Comparison of ENCODE assay signal across 18 cellular contexts in the genomic region with DNA sequence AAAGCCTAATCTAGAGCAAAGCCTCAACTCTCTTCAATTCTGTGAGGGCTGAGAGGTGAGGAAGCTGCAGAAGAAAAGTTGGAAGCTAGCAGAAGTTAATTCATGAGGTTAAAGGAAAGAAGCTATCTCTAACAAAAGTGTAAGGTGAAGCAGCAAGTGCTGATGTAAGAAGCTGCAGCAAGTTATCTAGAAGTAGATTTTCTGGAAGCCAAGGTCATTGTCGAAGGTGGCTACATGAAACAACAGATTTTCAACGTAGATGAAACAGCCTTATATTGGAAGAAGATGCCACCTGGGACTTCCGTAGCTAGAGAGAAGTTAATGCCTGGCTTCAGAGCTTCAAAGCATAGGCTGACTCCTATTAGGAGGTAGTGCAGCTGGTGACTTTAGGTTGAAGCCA. TPM values are rescaled to one million over a fixed set of nuclear protein-coding genes. Genes with fewer than 3 reads are reported as not detected.
A peak's percentile ranks its signal among the peaks of the same experiment; 100 is the strongest.
DNase-seq lines count a peak whose midpoint lies in the region; ATAC-seq, FAIRE-seq and TF ChIP-seq lines count a peak whose summit lies in the region.
"Had no signal": no experiment of that assay in that cellular context is flagged by ENCODE, and none has a peak within 500 bp of the region (broad histone marks: within the 10 kb centered on the region; RNA-seq: fewer than 3 reads in every experiment).

No MANE protein-coding gene starts in this region.

- 86 to 94% methylated on average over 3 of the region's 3 CpGs for WGBS in thyroid gland, 2 donors

- H3K4me3 ChIP-seq in breast epithelium (no peak overlapping the region), DND-41 (ENCODE audit: low read depth in 1 of 2, low read length in 2 of 2) (no peak overlapping the region), OCI-LY7 (ENCODE audit: low read depth, low read length, poor library complexity, severe bottlenecking) (peak overlapping the region; percentile 17), thyroid gland (replicated peaks in 1 of 3) (no peak overlapping the region)
- H3K4me3 ChIP-seq: GM12878 had no signal

- no peak for TF ChIP-seq CTCF in MCF 10A (IDR thresholded peaks at IDR 0.05; ENCODE audit: unreplicated experiment)
- TF ChIP-seq CTCF in breast epithelium (IDR thresholded peaks at IDR 0.05), result no peak
- TF ChIP-seq CTCF in DND-41 (IDR thresholded peaks at IDR 0.05; ENCODE audit: borderline replicate concordance, extremely low read depth, low read length, poor library complexity, severe bottlenecking), result no peak
- no peak for TF ChIP-seq CTCF in OCI-LY7 (conservative IDR thresholded peaks at IDR 0.05; ENCODE audit: low read length)
- no peak for TF ChIP-seq CTCF in thyroid gland (IDR thresholded peaks at IDR 0.05)

- TSS peak; percentile 5 for BruUV-seq in MCF 10A (replicated peaks; lab: Mats Ljungman, UMichigan)
- TSS peak; percentile 30 for BruUV-seq in OCI-LY7 (replicated peaks; lab: Mats Ljungman, UMichigan)

- no peaks in the 10 kb centered on the region for H4K20me1 ChIP-seq in DND-41 (ENCODE audit: insufficient read depth, low read length)
- H4K20me1 ChIP-seq in OCI-LY7 (ENCODE audit: insufficient read depth, low read length), result no peaks in the 10 kb centered on the region

- H3K27me3 ChIP-seq in breast epithelium, result no peaks in the 10 kb centered on the region
- H3K27me3 ChIP-seq in DND-41 (ENCODE audit: insufficient read depth, low read length, poor library complexity), result no peaks in the 10 kb centered on the region
- no peaks in the 10 kb centered on the region for H3K27me3 ChIP-seq in thyroid gland

- H3K36me3 ChIP-seq in breast epithelium, result no peaks in the 10 kb centered on the region
- peaks cover 23% of the 10 kb centered on the region for H3K36me3 ChIP-seq in DND-41 (ENCODE audit: insufficient read depth, low read length)
- peaks cover 34% of the 10 kb centered on the region for H3K36me3 ChIP-seq in OCI-LY7 (ENCODE audit: insufficient read depth, low read length)
- H3K36me3 ChIP-seq in thyroid gland, result no peaks in the 10 kb centered on the region

- H3K9me3 ChIP-seq in breast epithelium, result no peaks in the 10 kb centered on the region
- H3K9me3 ChIP-seq in DND-41 (ENCODE audit: insufficient read depth, low read length, severe bottlenecking), result no peaks in the 10 kb centered on the region
- no peaks in the 10 kb centered on the region for H3K9me3 ChIP-seq in OCI-LY7 (ENCODE audit: low read length)
- H3K9me3 ChIP-seq in thyroid gland, result no peaks in the 10 kb centered on the region

- POLR2A ChIA-PET in MCF 10A (lab: Yijun Ruan, JAX), result interaction anchor here (0.6 to 0.9 kb wide), 2 partner anchors 10 to 11 kb away, joined by 3 to 4 read pairs; no protein-coding TSS in a partner anchor
- POLR2A ChIA-PET in OCI-LY7 (lab: Charles Lee), result interaction anchor here (0.6 to 0.8 kb wide), 3 partner anchors 152 to 463 kb away, joined by 3 read pairs; no protein-coding TSS in a partner anchor

- H3K9ac ChIP-seq in DND-41 (ENCODE audit: low read depth, low read length), result no peak overlapping the region

- peaks cover 32% of the 10 kb centered on the region for H3K36me3 Mint-ChIP-seq in MCF 10A (ENCODE audit: insufficient read depth, unreplicated experiment)

- H2AFZ ChIP-seq in DND-41 (ENCODE audit: low read depth, low read length), result no peak overlapping the region
- no peak overlapping the region for H2AFZ ChIP-seq in OCI-LY7 (ENCODE audit: low read length)

- H3K27me3 Mint-ChIP-seq in MCF 10A (ENCODE audit: insufficient read depth, unreplicated experiment), result no peaks in the 10 kb centered on the region
- H3K27me3 Mint-ChIP-seq: CD4-positive, alpha-beta memory T cell had no signal

- no peaks in the 10 kb centered on the region for H3K79me2 ChIP-seq in DND-41 (ENCODE audit: insufficient read depth, low read length)
- no peaks in the 10 kb centered on the region for H3K79me2 ChIP-seq in OCI-LY7 (ENCODE audit: insufficient read depth, low read depth, low read length)

- FAIRE-seq in GM19239 (lab: Jason Lieb, UNC), result no peak
- FAIRE-seq: GM12878, H1 had no signal

- H3K4me1 ChIP-seq in breast epithelium (no peaks in the 10 kb centered on the region), DND-41 (ENCODE audit: insufficient read depth, low read length) (no peaks in the 10 kb centered on the region), OCI-LY7 (ENCODE audit: insufficient read depth, low read length, poor library complexity, severe bottlenecking) (peaks cover 22% of the 10 kb centered on the region), thyroid gland (peaks cover 8 to 18% of the 10 kb centered on the region in 2 donors)

- H3K27ac Mint-ChIP-seq in MCF 10A (ENCODE audit: low read depth, unreplicated experiment), result no peak overlapping the region
- H3K27ac Mint-ChIP-seq: CD4-positive, alpha-beta memory T cell had no signal

- no peak overlapping the region for H3K27ac ChIP-seq in breast epithelium
- H3K27ac ChIP-seq in DND-41 (ENCODE audit: low read length), result no peak overlapping the region
- H3K27ac ChIP-seq in OCI-LY7 (ENCODE audit: low read depth, low read length, poor library complexity, severe bottlenecking), result peak overlapping the region; percentile 61
- peak overlapping the region; percentile 7 to 52 (median 32) for H3K27ac ChIP-seq in thyroid gland

- ATAC-seq in DND-41 (ENCODE audit: insufficient read depth, low read depth) (0 out of 3 replicates have a peak, but pooled peaks have one; percentile 33), left cardiac atrium (no peak)
- ATAC-seq: GM12878 had no signal

- no peak overlapping the region for H3K4me2 ChIP-seq in DND-41 (ENCODE audit: insufficient read depth, low read length)
- H3K4me2 ChIP-seq in OCI-LY7 (ENCODE audit: low read length), result peak overlapping the region; percentile 39; the same call in 1 of the 2 replicates

- H3K4me1 Mint-ChIP-seq in MCF 10A (ENCODE audit: insufficient read depth, unreplicated experiment), result no peaks in the 10 kb centered on the region
- H3K4me1 Mint-ChIP-seq: CD4-positive, alpha-beta memory T cell had no signal

- intact Hi-C loops in MCF 10A (cut with micrococcal nuclease) (no loop called here), breast epithelium (cut with DNase I; ENCODE audit: low total_unique reads) (no loop called here), OCI-LY7 (cut with micrococcal nuclease; ENCODE audit: unreplicated experiment) (no loop called here), thyroid gland (cut with DNase I) (no loop called here), left cardiac atrium (cut with DNase I) (no loop called here)

- DNase-seq in MCF 10A (ENCODE audit: unreplicated experiment) (no peak), breast epithelium (ENCODE audit: low spot score in 2 of 2) (no peak), DND-41 (no peak), OCI-LY7 (ENCODE audit: low spot score) (peak; percentile 61), thyroid gland (no peak), GM19239 (ENCODE audit: insufficient read length, low spot score) (no peak), left cardiac atrium (no peak)
- DNase-seq: 8988T; C1 segment of cervical spinal cord; Calu3; CD4-positive, alpha-beta memory T cell; COR-L47; EL; GDM1; H7; HCEC 1CT had no signal

- H3K9me2 ChIP-seq in OCI-LY7 (ENCODE audit: insufficient read depth, low read length), result no peaks in the 10 kb centered on the region

- CTCF ChIA-PET in MCF 10A (lab: Yijun Ruan, JAX) (interaction anchor here (0.5 to 0.7 kb wide), 2 partner anchors 15 to 597 kb away, joined by 3 to 4 read pairs; no protein-coding TSS in a partner anchor), OCI-LY7 (lab: Charles Lee; ENCODE audit: unreplicated experiment) (no interaction called here)

- TF ChIP-seq POLR2A in breast epithelium (IDR thresholded peaks at IDR 0.05), result no peak
- no peak for TF ChIP-seq POLR2A in thyroid gland (IDR thresholded peaks at IDR 0.05)

- no peak overlapping the region for H3K4me3 Mint-ChIP-seq in MCF 10A (ENCODE audit: unreplicated experiment)
- H3K4me3 Mint-ChIP-seq: CD4-positive, alpha-beta memory T cell had no signal

- H3K9me3 Mint-ChIP-seq in MCF 10A (ENCODE audit: unreplicated experiment), result no peaks in the 10 kb centered on the region

RNA-seq across cellular contexts. Expression of a gene that starts 42.0 kb away (rescaled TPM):
- total RNA-seq in MCF 10A (2022) (87.3 and 102 TPM in 2 replicates), breast epithelium (100 to 1,000 TPM in 2 of 3 donors, 10 to 100 TPM in 1; 91.2 to 170 (median 123) TPM), OCI-LY7 (2022) (89.3 and 95.1 TPM in 2 replicates), thyroid gland (100 to 1,000 TPM; 124 to 236 (median 192) TPM), left cardiac atrium (10 to 100 TPM; 32.8 to 36.8 TPM)
- 101 and 225 TPM in 2 replicates for total RNA-seq in OCI-LY7 (2014; rRNA removed; shearing (Covaris generic))

Comparison
In these comparisons a context has a peak if more than half of its experiments do, and no peak if none do; other contexts are left out.
1. H3K27ac ChIP-seq: peak in OCI-LY7 (single experiment) and thyroid gland (3 of 3); none in breast epithelium (0 of 2) and DND-41 (single experiment).